8 cellular contexts compared by ENCODE assay signal in the genomic region with DNA sequence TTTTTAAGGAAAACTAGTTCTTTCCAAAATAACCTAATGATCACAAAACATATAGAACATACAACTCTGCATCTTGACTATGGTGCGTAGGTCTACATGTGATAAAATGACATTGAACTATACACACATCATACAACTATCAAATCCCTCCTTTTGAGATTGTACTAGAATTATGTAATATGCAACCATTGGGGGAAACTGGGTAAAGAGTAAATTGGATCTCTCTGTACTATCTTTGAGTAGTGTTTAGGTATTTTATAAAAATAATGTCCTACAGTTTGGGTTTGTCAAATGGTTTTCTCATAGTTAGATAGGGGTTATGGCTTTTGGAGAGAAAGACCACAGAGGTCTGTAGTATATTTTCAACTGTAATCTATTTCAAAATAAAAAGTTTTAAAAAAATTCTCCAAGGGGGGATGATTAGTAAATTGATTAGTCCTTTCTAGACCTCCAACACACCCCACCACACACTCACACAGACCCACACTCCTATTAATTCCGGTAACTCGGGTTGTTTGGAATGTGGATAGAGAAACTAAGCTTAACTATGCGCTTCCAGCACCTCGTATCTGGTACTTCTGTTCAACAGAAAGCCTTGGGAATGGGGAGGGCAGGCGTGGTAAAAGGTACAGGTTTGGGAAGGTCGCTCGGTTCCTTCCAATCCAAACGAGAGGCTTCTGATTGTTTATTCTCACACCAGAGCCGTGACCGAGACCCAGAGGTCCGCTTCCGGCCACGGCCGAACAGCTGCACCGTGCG. TPM values are rescaled to one million over a fixed set of nuclear protein-coding genes. Genes with fewer than 3 reads are reported as not detected.
DNase-seq lines count a peak whose midpoint lies in the region; ATAC-seq and TF ChIP-seq lines count a peak whose summit lies in the region.

No MANE protein-coding gene starts in this region.

- no peaks in the 10 kb centered on the region for H3K9me3 ChIP-seq in heart left ventricle
- H3K9me3 ChIP-seq in PC-9 (ENCODE audit: insufficient read depth, low read depth): no peaks in the 10 kb centered on the region
- H3K9me3 ChIP-seq in ovary: no peaks in the 10 kb centered on the region

- no peak for TF ChIP-seq POLR2A in heart left ventricle (IDR thresholded peaks at IDR 0.05)
- TF ChIP-seq POLR2A in ovary (IDR thresholded peaks at IDR 0.05): no peak

- H3K27ac Mint-ChIP-seq in endothelial cell (ENCODE audit: unreplicated experiment): peak overlapping the region; percentile 96

- DNase-seq in heart left ventricle (no peak), Right ventricle myocardium inferior (ENCODE audit: missing footprints) (no peak), PC-9 (peak in 1 of 2 experiments; percentile 35), endothelial cell (ENCODE audit: low spot score) (no peak), ovary (no peak), EL (no peak), kidney tubule cell (ENCODE audit: low spot score) (no peak)

- H3K4me3 ChIP-seq in heart left ventricle (peak overlapping the region; percentile 73 to 100 (median 95)), PC-9 (peak overlapping the region; percentile 98), ovary (peak overlapping the region; percentile 90)

- BruUV-seq in PC-9 (replicated peaks; lab: Mats Ljungman, UMichigan): TSS peak; percentile 98

- 6% methylated on average over 17 of the region's 17 CpGs for whole genome bisulfite sequencing in heart left ventricle, 4 donors
- 5 to 6% (median 6%) methylated on average over 17 of the region's 17 CpGs for WGBS in ovary, 3 donors

- peak overlapping the region; percentile 85 to 98 (median 93) for H3K27ac ChIP-seq in heart left ventricle
- H3K27ac ChIP-seq in PC-9: peak overlapping the region; percentile 75
- H3K27ac ChIP-seq in ovary: peak overlapping the region; percentile 81 to 91

- peak overlapping the region; percentile 85 for H3K4me2 ChIP-seq in PC-9

- H3K27me3 Mint-ChIP-seq in endothelial cell (ENCODE audit: unreplicated experiment): peaks cover 10% of the 10 kb centered on the region

- ATAC-seq in heart left ventricle (peak in 1 of 4 donors; percentile 5), Right ventricle myocardium inferior (no peak), esophagus mucosa (no peak)

- H3F3A ChIP-seq in PC-9 (ENCODE audit: insufficient read depth, low read depth): peaks cover 15% of the 10 kb centered on the region

- TF ChIP-seq EP300 in ovary (IDR thresholded peaks at IDR 0.05): no peak

- H3K36me3 Mint-ChIP-seq in endothelial cell (ENCODE audit: low read depth, unreplicated experiment): peaks cover 8% of the 10 kb centered on the region

- CTCF ChIA-PET in PC-9 (lab: Charles Lee): interaction anchor here (0.5 kb wide), 1 partner anchor 237 kb away, joined by 3 read pairs; no protein-coding TSS in a partner anchor

- POLR2A ChIA-PET in PC-9 (lab: Charles Lee; ENCODE audit: unreplicated experiment): interaction anchor here (0.7 kb wide), 1 partner anchor 294 kb away, joined by 3 read pairs; no protein-coding TSS in a partner anchor

- H3K9me2 ChIP-seq in PC-9 (ENCODE audit: insufficient read depth): no peaks in the 10 kb centered on the region

- peak overlapping the region; percentile 94 for H3K4me3 Mint-ChIP-seq in endothelial cell (ENCODE audit: unreplicated experiment)

- intact Hi-C loops in heart left ventricle (cut with DNase I) (loop anchor here in 3 of 10 donors (2.0 to 10.0 kb wide), 5 partner anchors 79 to 344 kb away; a partner anchor contains a TSS), Right ventricle myocardium inferior (cut with DNase I) (no loop called here), PC-9 (cut with micrococcal nuclease; ENCODE audit: unreplicated experiment) (loop anchor here (2.0 to 5.0 kb wide), 2 partner anchors 191 to 294 kb away; a partner anchor contains a TSS), ovary (cut with DNase I) (no loop called here)

- no peaks in the 10 kb centered on the region for H3K9me3 Mint-ChIP-seq in endothelial cell (ENCODE audit: unreplicated experiment)

- peaks cover 22% of the 10 kb centered on the region for H3K4me1 Mint-ChIP-seq in endothelial cell (ENCODE audit: unreplicated experiment)

- H3K4me1 ChIP-seq in heart left ventricle (peaks cover 10 to 40% (median 29%) of the 10 kb centered on the region in 12 donors), PC-9 (replicated peaks; ENCODE audit: insufficient read depth) (peaks cover 12% of the 10 kb centered on the region), ovary (ENCODE audit: insufficient read depth) (peaks cover 4% of the 10 kb centered on the region)

- peaks cover 0 to 8% (median 0%) of the 10 kb centered on the region in 9 donors for H3K36me3 ChIP-seq in heart left ventricle
- peaks cover 5% of the 10 kb centered on the region; the same call in 1 of the 2 replicates for H3K36me3 ChIP-seq in PC-9 (ENCODE audit: low read depth)
- H3K36me3 ChIP-seq in ovary: no peaks in the 10 kb centered on the region

- H3K27me3 ChIP-seq in heart left ventricle (no peaks in the 10 kb centered on the region), PC-9 (ENCODE audit: insufficient read depth, low read depth) (no peaks in the 10 kb centered on the region), ovary (no peaks in the 10 kb centered on the region)

- TF ChIP-seq CTCF in heart left ventricle (IDR thresholded peaks at IDR 0.05): no peak
- no peak for TF ChIP-seq CTCF in PC-9 (conservative IDR thresholded peaks at IDR 0.05)
- no peak for TF ChIP-seq CTCF in endothelial cell (IDR thresholded peaks at IDR 0.05; ENCODE audit: unreplicated experiment)
- TF ChIP-seq CTCF in ovary (IDR thresholded peaks at IDR 0.05): no peak

- H3K79me2 ChIP-seq in PC-9 (ENCODE audit: low read depth): peaks cover 40% of the 10 kb centered on the region

- peaks cover 29% of the 10 kb centered on the region for H4K20me1 ChIP-seq in PC-9 (ENCODE audit: insufficient read depth)

- H2AFZ ChIP-seq in PC-9: peak overlapping the region; percentile 91

RNA-seq across cellular contexts. Expression of a gene that starts 0.7 kb away (rescaled TPM):
- total RNA-seq in heart left ventricle: 10 to 100 TPM; 36.1 to 68.0 (median 55.8) TPM
- 10 to 100 TPM; 11.0 to 16.5 TPM for polyA plus RNA-seq in heart left ventricle
- total RNA-seq in Right ventricle myocardium inferior: 35.7 TPM
- total RNA-seq in PC-9 (2021): 69.6 and 79.0 TPM in 2 replicates
- total RNA-seq in endothelial cell (ENCODE audit: unreplicated experiment): 125 TPM
- total RNA-seq in ovary: 100 to 1,000 TPM in 3 of 7 donors, 10 to 100 TPM in 4; 79.3 to 125 (median 93.0) TPM
- polyA plus RNA-seq in ovary: 10 to 100 TPM; 24.0 to 31.6 TPM
- 54.2 TPM for total RNA-seq in esophagus mucosa
